ENCODE assay signal across 8 cellular contexts in the genomic region with DNA sequence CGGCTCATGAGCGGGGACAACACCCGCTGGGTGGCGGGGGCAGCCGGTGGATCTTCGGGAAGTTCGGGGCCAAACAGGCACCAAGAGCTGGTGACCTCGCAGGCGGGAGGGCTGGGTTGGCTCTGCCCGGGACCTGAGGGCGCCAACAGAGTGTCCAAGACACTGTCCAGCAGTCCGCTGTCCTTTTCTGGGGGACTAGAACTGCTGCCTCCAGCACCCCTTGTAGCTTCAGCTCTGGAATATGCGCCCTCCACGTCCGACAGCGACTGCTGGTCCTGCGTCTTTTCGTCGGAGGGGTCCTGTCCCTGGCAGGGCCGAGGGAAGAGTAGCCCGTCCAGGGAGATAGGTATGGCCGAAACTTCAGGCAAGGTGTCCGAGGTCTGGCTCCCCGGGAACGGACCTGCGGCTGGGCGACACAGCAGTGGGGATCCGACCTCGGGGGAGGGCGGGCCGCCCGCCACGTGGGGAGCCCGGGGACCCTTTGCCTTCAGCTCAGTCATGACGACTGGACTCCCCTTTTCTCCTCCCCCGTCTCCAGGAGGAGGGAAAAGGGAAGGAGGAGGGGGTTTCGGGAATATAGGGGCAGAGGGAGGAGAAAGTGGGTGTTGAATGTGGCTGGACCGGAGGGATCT. TPM values are rescaled to one million over a fixed set of nuclear protein-coding genes. Genes with fewer than 3 reads are reported as not detected.
DNase-seq lines count a peak whose midpoint lies in the region; ATAC-seq and TF ChIP-seq lines count a peak whose summit lies in the region.
"Had no signal": no experiment of that assay in that cellular context is flagged by ENCODE, and none has a peak within 500 bp of the region (broad histone marks: within the 10 kb centered on the region; RNA-seq: fewer than 3 reads in every experiment).

No MANE protein-coding gene starts in this region.

- no peaks in the 10 kb centered on the region for H4K20me1 ChIP-seq in MM.1S (ENCODE audit: insufficient read depth, low read length)

- no peak for TF ChIP-seq POLR2A in esophagus muscularis mucosa (IDR thresholded peaks at IDR 0.05; ENCODE audit: low read depth)
- TF ChIP-seq POLR2A in testis (IDR thresholded peaks at IDR 0.05), result no peak

- no peak overlapping the region for H3K27ac Mint-ChIP-seq in immature natural killer cell

- H3K27me3 ChIP-seq in MM.1S (replicated peaks; ENCODE audit: insufficient read depth, low read length), result no peaks in the 10 kb centered on the region
- peaks cover 0 to 27% (median 0%) of the 10 kb centered on the region in 4 donors for H3K27me3 ChIP-seq in esophagus muscularis mucosa
- H3K27me3 ChIP-seq in mesendoderm (ENCODE audit: insufficient read depth, low read length, poor library complexity), result peaks cover 35% of the 10 kb centered on the region
- H3K27me3 ChIP-seq in testis, result no peaks in the 10 kb centered on the region

- H3K27ac ChIP-seq in MM.1S (ENCODE audit: low read length) (no peak overlapping the region), esophagus muscularis mucosa (replicated peaks in 1 of 4) (peak overlapping the region; percentile 78 to 86 (median 84)), mesendoderm (ENCODE audit: low read depth, low read length) (no peak overlapping the region), testis (peak overlapping the region in 1 of 2 donors; percentile 81)

- no peaks in the 10 kb centered on the region for H3K36me3 Mint-ChIP-seq in immature natural killer cell

- TF ChIP-seq CTCF in MM.1S (IDR thresholded peaks at IDR 0.05; ENCODE audit: low read length) (no peak), esophagus muscularis mucosa (IDR thresholded peaks at IDR 0.05) (no peak), testis (IDR thresholded peaks at IDR 0.05) (no peak)

- no peaks in the 10 kb centered on the region for H3F3A ChIP-seq in MM.1S (ENCODE audit: insufficient read depth, low read length)

- no peaks in the 10 kb centered on the region for H3K9me3 ChIP-seq in MM.1S (replicated peaks; ENCODE audit: insufficient read depth, low read length)
- no peaks in the 10 kb centered on the region for H3K9me3 ChIP-seq in esophagus muscularis mucosa
- H3K9me3 ChIP-seq in testis, result no peaks in the 10 kb centered on the region

- no peaks in the 10 kb centered on the region for H3K4me1 ChIP-seq in MM.1S (ENCODE audit: low read length)
- peaks cover 10 to 50% (median 38%) of the 10 kb centered on the region in 4 donors for H3K4me1 ChIP-seq in esophagus muscularis mucosa
- peaks cover 2% of the 10 kb centered on the region for H3K4me1 ChIP-seq in mesendoderm (ENCODE audit: control insufficient read depth, low read depth, low read length)
- H3K4me1 ChIP-seq in testis, result no peaks in the 10 kb centered on the region

- no peak overlapping the region for H3K4ac ChIP-seq in mesendoderm (ENCODE audit: low read depth, low read length)

- no peak overlapping the region for H3K9ac ChIP-seq in MM.1S (ENCODE audit: low read length)
- H3K9ac ChIP-seq in mesendoderm (ENCODE audit: low read length), result no peak overlapping the region

- H2AFZ ChIP-seq in MM.1S (ENCODE audit: low read length), result no peak overlapping the region

- no peak for TF ChIP-seq EP300 in esophagus muscularis mucosa (IDR thresholded peaks at IDR 0.05)

- no peaks in the 10 kb centered on the region for H3K9me2 ChIP-seq in MM.1S (replicated peaks; ENCODE audit: insufficient read depth, low read length)

- H3K4me2 ChIP-seq in MM.1S (ENCODE audit: low read depth, low read length), result peak overlapping the region; percentile 93; the same call in 1 of the 2 replicates
- peak overlapping the region; percentile 52 for H3K4me2 ChIP-seq in mesendoderm (ENCODE audit: low read length)

- peaks cover 4 to 17% (median 8%) of the 10 kb centered on the region in 3 donors for H3K27me3 Mint-ChIP-seq in immature natural killer cell (ENCODE audit: low read depth in 3 of 3)

- no peak overlapping the region for H4K8ac ChIP-seq in mesendoderm (ENCODE audit: low read depth, low read length)

- intact Hi-C loops in esophagus muscularis mucosa (cut with DNase I), result no loop called here
- intact Hi-C loops in testis (cut with DNase I; ENCODE audit: low total_unique reads), result no loop called here

- no peak overlapping the region for H3K23ac ChIP-seq in mesendoderm (ENCODE audit: low read length)

- H2BK15ac ChIP-seq in mesendoderm (replicated peaks; ENCODE audit: low read depth), result no peak overlapping the region

- H2AK5ac ChIP-seq in mesendoderm (ENCODE audit: low read length), result no peak overlapping the region

- no peaks in the 10 kb centered on the region for H3K4me1 Mint-ChIP-seq in immature natural killer cell

- H3K4me3 Mint-ChIP-seq in immature natural killer cell, result no peak overlapping the region

- no peak overlapping the region for H3K18ac ChIP-seq in mesendoderm (ENCODE audit: low read length)

- H3K56ac ChIP-seq in mesendoderm (ENCODE audit: low read length), result peak overlapping the region; percentile 15

- ATAC-seq in GM19035 (IDR thresholded peaks at IDR 0.05; ENCODE audit: unreplicated experiment) (no peak), GM18873 (IDR thresholded peaks at IDR 0.05; ENCODE audit: low FRiP score, unreplicated experiment) (no peak)

- H2BK5ac ChIP-seq in mesendoderm (ENCODE audit: low read length), result no peak overlapping the region

- H2BK120ac ChIP-seq in mesendoderm (ENCODE audit: low read depth, low read length), result no peak overlapping the region

- 2% methylated on average over 34 of the region's 38 CpGs for WGBS in esophagus muscularis mucosa
- no CpG with 5 or more reads among the region's 38 CpGs for WGBS in mesendoderm (ENCODE audit: extremely low coverage, insufficient coverage, low lambda C conversion rate)
- 0 to 1% methylated on average over 17 to 36 of the region's 38 CpGs for WGBS in testis, 2 donors

- H3K79me2 ChIP-seq in MM.1S (ENCODE audit: low read length), result no peaks in the 10 kb centered on the region
- H3K79me2 ChIP-seq in mesendoderm (ENCODE audit: control insufficient read depth, insufficient read depth, low read length), result no peaks in the 10 kb centered on the region

- DNase-seq in MM.1S (no peak), esophagus muscularis mucosa (ENCODE audit: extremely low spot score) (no peak), mesendoderm (no peak), testis (no peak), immature natural killer cell (no peak)
- DNase-seq: activated CD4-positive, CD25-positive, alpha-beta regulatory T cell treated with anti-CD3 and anti-CD28 coated beads, Interleukin-2, amount 50 U/mL, for 72 hours had no signal

- H3K79me1 ChIP-seq in mesendoderm (ENCODE audit: low read length), result no peaks in the 10 kb centered on the region

- H3K4me3 ChIP-seq in MM.1S (ENCODE audit: low read length) (no peak overlapping the region), esophagus muscularis mucosa (peak overlapping the region; percentile 67 to 77 (median 74)), mesendoderm (ENCODE audit: low read length) (no peak overlapping the region), testis (peak overlapping the region; percentile 67 to 69)

- H3K36me3 ChIP-seq in MM.1S (replicated peaks; ENCODE audit: insufficient read depth, low read length) (no peaks in the 10 kb centered on the region), esophagus muscularis mucosa (no peaks in the 10 kb centered on the region), mesendoderm (ENCODE audit: control insufficient read depth, insufficient read depth, low read length) (no peaks in the 10 kb centered on the region), testis (ENCODE audit: low read depth, missing control alignments) (no peaks in the 10 kb centered on the region)

- peaks cover 11 to 42% (median 17%) of the 10 kb centered on the region in 6 donors for H3K9me3 Mint-ChIP-seq in immature natural killer cell

- no peak overlapping the region for H4K5ac ChIP-seq in mesendoderm (ENCODE audit: low read length)

RNA-seq across cellular contexts. Expression of a gene that starts 0.9 kb away (rescaled TPM):
- total RNA-seq in esophagus muscularis mucosa (10 to 100 TPM in 2 of 4 donors, 1 to 10 TPM in 2; 6.3 to 13.4 (median 9.4) TPM), testis (1 to 10 TPM; 2.4 to 3.3 TPM)
- polyA plus RNA-seq in mesendoderm (2013, experiment 1 of 2), result 0.03 TPM
- polyA plus RNA-seq in mesendoderm (2013, experiment 2 of 2), result 0.03 TPM
- polyA plus RNA-seq in testis (ENCODE audit: insufficient read depth, low read depth, low replicate concordance) (9.6 TPM), immature natural killer cell (not detected)

Comparison
In these comparisons a context has a peak if more than half of its experiments do, and no peak if none do; other contexts are left out.
1. H3K27ac ChIP-seq: peak in esophagus muscularis mucosa (4 of 4); none in MM.1S (single experiment) and mesendoderm (single experiment).
2. H3K4me3 ChIP-seq: peak in esophagus muscularis mucosa (4 of 4) and testis (2 of 2); none in MM.1S (single experiment) and mesendoderm (single experiment).